Comparison of ENCODE assay signal across 8 cellular contexts in the genomic region with DNA sequence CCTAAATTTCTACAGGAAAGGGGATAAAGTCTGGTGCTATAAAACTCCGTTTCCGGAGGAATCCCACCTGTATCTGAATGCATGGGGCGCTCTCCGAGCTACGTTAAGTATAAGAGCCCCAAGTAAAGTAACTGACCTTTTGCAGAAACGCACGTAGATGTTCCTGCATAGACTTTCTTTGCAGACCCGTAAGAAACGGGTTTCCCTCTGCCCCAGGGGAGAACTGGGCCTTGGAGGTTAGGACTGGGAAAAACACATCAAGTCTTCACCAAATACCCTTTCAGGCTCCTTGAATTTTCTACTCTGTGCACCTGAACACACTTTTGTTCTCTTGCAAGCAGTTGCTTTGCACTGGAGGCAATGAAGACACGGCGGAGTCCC. TPM values are rescaled to one million over a fixed set of nuclear protein-coding genes. Genes with fewer than 3 reads are reported as not detected.
DNase-seq lines count a peak whose midpoint lies in the region; ATAC-seq and TF ChIP-seq lines count a peak whose summit lies in the region.
"Not testable (repeated sequence)": the region's sequence is repeated elsewhere in the genome, so short reads cannot be mapped to it uniquely, and the experiment has no call there.

No MANE protein-coding gene starts in this region.

- H3K4me1 Mint-ChIP-seq in WTC11 (peaks cover 16% of the 10 kb centered on the region), brain (peaks cover 24% of the 10 kb centered on the region), memory B cell (peaks cover 15% of the 10 kb centered on the region)

- peak overlapping the region; percentile 94 for H3K9ac ChIP-seq in Karpas-422 (ENCODE audit: low read length)

- H3K4me3 Mint-ChIP-seq in WTC11 (peak overlapping the region; percentile 99), brain (peak overlapping the region; percentile 97 to 99 (median 97)), memory B cell (peak overlapping the region; percentile 99)

- not testable (repeated sequence) for TF ChIP-seq CTCF in WTC11 (IDR thresholded peaks at IDR 0.05); brain (conservative IDR thresholded peaks at IDR 0.05); fibroblast of pulmonary artery (IDR thresholded peaks at IDR 0.05; ENCODE audit: low read length, missing control alignments); retinal pigment epithelial cell (conservative IDR thresholded peaks at IDR 0.05; ENCODE audit: low read depth, low read length); uterus (IDR thresholded peaks at IDR 0.05)

- POLR2A ChIA-PET in WTC11 (lab: Charles Lee) = interaction anchor here (0.5 to 1.9 kb wide), 3 partner anchors 10 to 439 kb away, joined by 4 to 8 read pairs (median 5); a partner anchor contains a TSS

- TF ChIP-seq POLR2A in uterus (IDR thresholded peaks at IDR 0.05) = not testable (repeated sequence)

- peak overlapping the region; percentile 82 for H3K4me3 ChIP-seq in GM08714 (ENCODE audit: low read length)
- H3K4me3 ChIP-seq in Karpas-422 (ENCODE audit: low read length) = peak overlapping the region; percentile 93
- H3K4me3 ChIP-seq in fibroblast of pulmonary artery (replicated peaks; ENCODE audit: low read depth, low read length) = peak overlapping the region; percentile 94
- peak overlapping the region; percentile 89 for H3K4me3 ChIP-seq in retinal pigment epithelial cell (ENCODE audit: low read length)
- H3K4me3 ChIP-seq in uterus = peak overlapping the region; percentile 93 to 96

- not testable (repeated sequence) for H3K36me3 ChIP-seq in Karpas-422 (ENCODE audit: insufficient read depth, low read length); uterus

- peak overlapping the region; percentile 86 for H3K27ac Mint-ChIP-seq in WTC11
- H3K27ac Mint-ChIP-seq in brain = peak overlapping the region; percentile 87 to 96 (median 93)
- peak overlapping the region; percentile 95 for H3K27ac Mint-ChIP-seq in memory B cell

- CTCF ChIA-PET in WTC11 (lab: Charles Lee) = interaction anchor here (1.2 to 3.0 kb wide), 2 partner anchors 10 to 49 kb away, joined by 5 to 48 read pairs; no protein-coding TSS in a partner anchor

- not testable (repeated sequence) for H3K9me3 ChIP-seq in Karpas-422 (ENCODE audit: low read length); uterus

- ATAC-seq in WTC11; memory B cell (ENCODE audit: low read depth): not testable (repeated sequence)

- H4K20me1 ChIP-seq in Karpas-422 (ENCODE audit: insufficient read depth, low read depth, low read length) = peaks cover 28% of the 10 kb centered on the region; the same call in 1 of the 2 replicates

- H3K79me2 ChIP-seq in Karpas-422 (ENCODE audit: low read length) = peaks cover 52% of the 10 kb centered on the region

- not testable (repeated sequence) for H3K27me3 ChIP-seq in Karpas-422 (ENCODE audit: low read length); uterus

- H3K27ac ChIP-seq in Karpas-422 (ENCODE audit: low read length) (peak overlapping the region; percentile 43), uterus (peak overlapping the region; percentile 89 to 92)

- H3K9me2 ChIP-seq in Karpas-422 (replicated peaks; ENCODE audit: insufficient read depth, low read length) = not testable (repeated sequence)

- H3K27me3 Mint-ChIP-seq in WTC11 (ENCODE audit: low read depth); brain; memory B cell: not testable (repeated sequence)

- peak overlapping the region; percentile 89 for H3K4me2 ChIP-seq in Karpas-422 (ENCODE audit: low read depth, low read length, poor library complexity, severe bottlenecking)

- intact Hi-C loops in uterus (cut with DNase I; ENCODE audit: low total_unique reads) = not testable (repeated sequence)

- H3K36me3 Mint-ChIP-seq in WTC11, brain, memory B cell: not testable (repeated sequence)

- H3K4me1 ChIP-seq in Karpas-422 (ENCODE audit: low read length) (peaks cover 18% of the 10 kb centered on the region), uterus (peaks cover 10 to 30% of the 10 kb centered on the region in 2 donors)

- H2AFZ ChIP-seq in Karpas-422 (ENCODE audit: low read length) = not testable (repeated sequence)

- not testable (repeated sequence) for H3K9me3 Mint-ChIP-seq in WTC11, brain, memory B cell

- peak; percentile 47 for DNase-seq in Karpas-422
- not testable (repeated sequence) for DNase-seq in WTC11 (ENCODE audit: low spot score); fibroblast of pulmonary artery (ENCODE audit: low read depth); memory B cell (ENCODE audit: low spot score in 2 of 2); retinal pigment epithelial cell (ENCODE audit: low read depth); uterus

RNA-seq across cellular contexts. Expression of a gene that starts 10.0 kb away (rescaled TPM):
- 52.5 and 110 TPM in 2 replicates for total RNA-seq in Karpas-422 (2014; rRNA removed; shearing (Covaris generic); ENCODE audit: low replicate concordance)
- 55.0 to 60.7 TPM (median 57.3 TPM) in 3 replicates for total RNA-seq in WTC11 (2021)
- 124 TPM for polyA plus RNA-seq in brain (ENCODE audit: insufficient read depth, low read depth, low replicate concordance)
- 100 to 1,000 TPM in 1 of 4 donors, 10 to 100 TPM in 3; 33.8 to 142 (median 63.7) TPM for total RNA-seq in uterus

RNA-seq across cellular contexts. Expression of a gene that starts 11.9 kb away (rescaled TPM):
- total RNA-seq in Karpas-422 (2014; rRNA removed; shearing (Covaris generic); ENCODE audit: low replicate concordance) = 12.8 and 13.2 TPM in 2 replicates
- total RNA-seq in WTC11 (2021) (54.4 to 64.0 TPM (median 55.4 TPM) in 3 replicates), uterus (10 to 100 TPM in 1 of 4 donors, 1 to 10 TPM in 1, under 1 TPM in 1, not detected in 1; 0.26 to 17.7 (median 3.9) TPM)
- 22.6 TPM for polyA plus RNA-seq in brain (ENCODE audit: insufficient read depth, low read depth, low replicate concordance)

RNA-seq across cellular contexts. Expression of a gene that starts 27.0 kb away (rescaled TPM):
- 15.7 and 16.3 TPM in 2 replicates for total RNA-seq in Karpas-422 (2014; rRNA removed; shearing (Covaris generic); ENCODE audit: low replicate concordance)
- total RNA-seq in WTC11 (2021) = 48.9 to 61.1 TPM (median 50.1 TPM) in 3 replicates
- 26.0 TPM for polyA plus RNA-seq in brain (ENCODE audit: insufficient read depth, low read depth, low replicate concordance)
- total RNA-seq in uterus = 10 to 100 TPM in 2 of 4 donors, 1 to 10 TPM in 2; 1.5 to 67.4 (median 25.1) TPM

RNA-seq across cellular contexts. Expression of a gene that starts 29.9 kb away (rescaled TPM):
- 1.2 and 5.2 TPM in 2 replicates for total RNA-seq in Karpas-422 (2014; rRNA removed; shearing (Covaris generic); ENCODE audit: low replicate concordance)
- total RNA-seq in WTC11 (2021) (15.0 to 20.3 TPM (median 15.9 TPM) in 3 replicates), uterus (1 to 10 TPM; 1.0 to 5.5 (median 2.8) TPM)
- polyA plus RNA-seq in brain (ENCODE audit: insufficient read depth, low read depth, low replicate concordance) = 3.8 TPM

RNA-seq across cellular contexts. Expression of a gene that starts 29.9 kb away (rescaled TPM):
- total RNA-seq in Karpas-422 (2014; rRNA removed; shearing (Covaris generic); ENCODE audit: low replicate concordance) = 18.4 and 23.8 TPM in 2 replicates
- total RNA-seq in WTC11 (2021) (81.3 to 86.1 TPM (median 86.1 TPM) in 3 replicates), uterus (10 to 100 TPM in 3 of 4 donors, 1 to 10 TPM in 1; 9.5 to 68.9 (median 28.0) TPM)
- 105 TPM for polyA plus RNA-seq in brain (ENCODE audit: insufficient read depth, low read depth, low replicate concordance)
